In genomic region chr11:47510231-47510630, GRCh38 we compare ENCODE assay signal across 11 cellular contexts. TPM values are rescaled to one million over a fixed set of nuclear protein-coding genes. Genes with fewer than 3 reads are reported as not detected.
DNase-seq lines count a peak whose midpoint lies in the region; ATAC-seq and TF ChIP-seq lines count a peak whose summit lies in the region.
"Had no signal": no experiment of that assay in that cellular context is flagged by ENCODE, and none has a peak within 500 bp of the region (broad histone marks: within the 10 kb centered on the region; RNA-seq: fewer than 3 reads in every experiment).

No MANE protein-coding gene starts in this region.

- no peaks in the 10 kb centered on the region for H3K27me3 ChIP-seq in foreskin keratinocyte

- no peak for TF ChIP-seq CTCF in foreskin keratinocyte (conservative IDR thresholded peaks at IDR 0.05)

- peak overlapping the region; percentile 91 for H3K27ac ChIP-seq in foreskin keratinocyte

- DNase-seq in activated CD4-positive, alpha-beta T cell treated with anti-CD3 and anti-CD28 coated beads, Interleukin-2, amount 10 ng/mL, durations not matched to agents 24 days and 14 days: no peak
- no peak for DNase-seq in activated CD4-positive, alpha-beta T cell treated with anti-CD3 and anti-CD28 coated beads for 1 hour
- DNase-seq in T-helper 17 cell (no peak), foreskin keratinocyte (peak in 1 of 2 donors; percentile 70), HPDE6-E6E7 (ENCODE audit: extremely low spot score) (no peak), DMS153 (lab: John Stamatoyannopoulos, UW) (no peak)
- no peak for DNase-seq in activated CD8-positive, alpha-beta memory T cell treated with anti-CD3 and anti-CD28 coated beads, Interleukin-2, amount 50 U/mL, for 4 hours
- DNase-seq: activated naive CD8-positive, alpha-beta T cell treated with anti-CD3 and anti-CD28 coated beads, Interleukin-2, amount 10 ng/mL, durations not matched to agents 7 days and 5 days; GDM1; NCI-H1105 treated with DMSO at 0.1 percent for 48 hours had no signal

- peaks cover 51% of the 10 kb centered on the region for H3K4me1 ChIP-seq in foreskin keratinocyte

- intact Hi-C loops in activated CD4-positive, alpha-beta T cell treated with anti-CD3 and anti-CD28 coated beads, Interleukin-2, amount 10 ng/mL, durations not matched to agents 24 days and 14 days (cut with micrococcal nuclease): no loop called here

- H3K9me3 Mint-ChIP-seq in activated CD4-positive, alpha-beta T cell treated with anti-CD3 and anti-CD28 coated beads, Interleukin-2, amount 10 ng/mL, durations not matched to agents 24 days and 14 days: no peaks in the 10 kb centered on the region
- H3K9me3 Mint-ChIP-seq in stimulated activated memory B cell treated with anti-CD40 and anti-IgM and Interleukin-4, amounts not matched to agents 10 μg/mL and 1 μg/mL and 100 μg/mL, for 72 hours: no peaks in the 10 kb centered on the region
- H3K9me3 Mint-ChIP-seq: activated naive CD8-positive, alpha-beta T cell treated with anti-CD3 and anti-CD28 coated beads, Interleukin-2, amount 10 ng/mL, durations not matched to agents 7 days and 5 days had no signal

- H3K9me3 ChIP-seq in T-helper 17 cell (ENCODE audit: control insufficient read depth, low read length, poor library complexity, severe bottlenecking): no peaks in the 10 kb centered on the region

- H3K27me3 Mint-ChIP-seq in activated CD4-positive, alpha-beta T cell treated with anti-CD3 and anti-CD28 coated beads, Interleukin-2, amount 10 ng/mL, durations not matched to agents 24 days and 14 days: no peaks in the 10 kb centered on the region
- H3K27me3 Mint-ChIP-seq in T-helper 17 cell: no peaks in the 10 kb centered on the region
- no peaks in the 10 kb centered on the region for H3K27me3 Mint-ChIP-seq in stimulated activated memory B cell treated with anti-CD40 and anti-IgM and Interleukin-4, amounts not matched to agents 10 μg/mL and 1 μg/mL and 100 μg/mL, for 72 hours
- H3K27me3 Mint-ChIP-seq: activated naive CD8-positive, alpha-beta T cell treated with anti-CD3 and anti-CD28 coated beads, Interleukin-2, amount 10 ng/mL, durations not matched to agents 7 days and 5 days had no signal

- peaks cover 13% of the 10 kb centered on the region for H3K36me3 Mint-ChIP-seq in activated CD4-positive, alpha-beta T cell treated with anti-CD3 and anti-CD28 coated beads, Interleukin-2, amount 10 ng/mL, durations not matched to agents 24 days and 14 days (ENCODE audit: low read depth)
- H3K36me3 Mint-ChIP-seq in T-helper 17 cell (ENCODE audit: low read depth): no peaks in the 10 kb centered on the region
- H3K36me3 Mint-ChIP-seq in stimulated activated memory B cell treated with anti-CD40 and anti-IgM and Interleukin-4, amounts not matched to agents 10 μg/mL and 1 μg/mL and 100 μg/mL, for 72 hours: no peaks in the 10 kb centered on the region

- peaks cover 71% of the 10 kb centered on the region for H3K4me1 Mint-ChIP-seq in activated CD4-positive, alpha-beta T cell treated with anti-CD3 and anti-CD28 coated beads, Interleukin-2, amount 10 ng/mL, durations not matched to agents 24 days and 14 days
- peaks cover 51% of the 10 kb centered on the region for H3K4me1 Mint-ChIP-seq in T-helper 17 cell
- peaks cover 92% of the 10 kb centered on the region for H3K4me1 Mint-ChIP-seq in stimulated activated memory B cell treated with anti-CD40 and anti-IgM and Interleukin-4, amounts not matched to agents 10 μg/mL and 1 μg/mL and 100 μg/mL, for 72 hours

- H3K27ac Mint-ChIP-seq in activated CD4-positive, alpha-beta T cell treated with anti-CD3 and anti-CD28 coated beads, Interleukin-2, amount 10 ng/mL, durations not matched to agents 24 days and 14 days: peak overlapping the region; percentile 82
- peak overlapping the region; percentile 83 for H3K27ac Mint-ChIP-seq in T-helper 17 cell
- H3K27ac Mint-ChIP-seq in stimulated activated memory B cell treated with anti-CD40 and anti-IgM and Interleukin-4, amounts not matched to agents 10 μg/mL and 1 μg/mL and 100 μg/mL, for 72 hours: peak overlapping the region; percentile 93
- H3K27ac Mint-ChIP-seq: activated naive CD8-positive, alpha-beta T cell treated with anti-CD3 and anti-CD28 coated beads, Interleukin-2, amount 10 ng/mL, durations not matched to agents 7 days and 5 days had no signal

- peak overlapping the region; percentile 39 for H3K4me3 Mint-ChIP-seq in activated CD4-positive, alpha-beta T cell treated with anti-CD3 and anti-CD28 coated beads, Interleukin-2, amount 10 ng/mL, durations not matched to agents 24 days and 14 days
- no peak overlapping the region for H3K4me3 Mint-ChIP-seq in T-helper 17 cell
- H3K4me3 Mint-ChIP-seq in stimulated activated memory B cell treated with anti-CD40 and anti-IgM and Interleukin-4, amounts not matched to agents 10 μg/mL and 1 μg/mL and 100 μg/mL, for 72 hours: no peak overlapping the region
- H3K4me3 Mint-ChIP-seq: activated naive CD8-positive, alpha-beta T cell treated with anti-CD3 and anti-CD28 coated beads, Interleukin-2, amount 10 ng/mL, durations not matched to agents 7 days and 5 days had no signal

- ATAC-seq in T-helper 17 cell: no peak
- ATAC-seq in foreskin keratinocyte: peak; percentile 75
- no peak for ATAC-seq in stimulated activated memory B cell treated with anti-CD40 and anti-IgM and Interleukin-4, amounts not matched to agents 10 μg/mL and 1 μg/mL and 100 μg/mL, for 72 hours

RNA-seq across cellular contexts. Expression of gene CELF1, which starts 42.7 kb away (rescaled TPM):
- total RNA-seq in activated CD4-positive, alpha-beta T cell treated with anti-CD3 and anti-CD28 coated beads, Interleukin-2, amount 10 ng/mL, durations not matched to agents 24 days and 14 days: 154 and 159 TPM in 2 replicates
- total RNA-seq in T-helper 17 cell: 100 to 1,000 TPM; 113 to 127 TPM
- 84.1 and 93.3 TPM in 2 replicates for total RNA-seq in foreskin keratinocyte
- 26.7 and 28.8 TPM in 2 replicates for polyA plus RNA-seq in foreskin keratinocyte

RNA-seq across cellular contexts. Expression of gene PTPMT1, which starts 55.2 kb away (rescaled TPM):
- total RNA-seq in activated CD4-positive, alpha-beta T cell treated with anti-CD3 and anti-CD28 coated beads, Interleukin-2, amount 10 ng/mL, durations not matched to agents 24 days and 14 days: 53.9 and 54.9 TPM in 2 replicates
- 10 to 100 TPM; 19.2 to 23.8 TPM for total RNA-seq in T-helper 17 cell
- total RNA-seq in foreskin keratinocyte: 112 and 118 TPM in 2 replicates
- polyA plus RNA-seq in foreskin keratinocyte: 145 and 159 TPM in 2 replicates
